In genomic region chr1:27967106-27967883, GRCh38 we compare ENCODE assay signal across 18 cellular contexts. TPM values are rescaled to one million over a fixed set of nuclear protein-coding genes. Genes with fewer than 3 reads are reported as not detected.
DNase-seq lines count a peak whose midpoint lies in the region; ATAC-seq, FAIRE-seq and TF ChIP-seq lines count a peak whose summit lies in the region.
"Had no signal": no experiment of that assay in that cellular context is flagged by ENCODE, and none has a peak within 500 bp of the region (broad histone marks: within the 10 kb centered on the region; RNA-seq: fewer than 3 reads in every experiment).

No MANE protein-coding gene starts in this region.

- peaks cover 73% of the 10 kb centered on the region for H3K36me3 Mint-ChIP-seq in activated T-cell treated with anti-CD3 and anti-CD28 coated beads, Interleukin-2, amount 50 U/mL, for 24 hours (ENCODE audit: low read depth)
- H3K36me3 Mint-ChIP-seq in activated CD4-positive, alpha-beta memory T cell treated with anti-CD3 and anti-CD28 coated beads, Interleukin-2, amount 10 ng/mL, durations not matched to agents 7 days and 5 days (ENCODE audit: low read depth): peaks cover 37% of the 10 kb centered on the region
- peaks cover 39% of the 10 kb centered on the region for H3K36me3 Mint-ChIP-seq in stimulated activated memory B cell treated with anti-CD40 and anti-IgM and Interleukin-4, amounts not matched to agents 10 μg/mL and 1 μg/mL and 100 μg/mL, for 72 hours

- H3K27me3 ChIP-seq in neuronal stem cell (ENCODE audit: control insufficient read depth in 3 of 3, insufficient read depth in 3 of 3, low read depth in 1 of 3, low read length in 3 of 3): no peaks in the 10 kb centered on the region
- H3K27me3 ChIP-seq: esophagus squamous epithelium, tibial nerve had no signal

- no peak for TF ChIP-seq CTCF in kidney (IDR thresholded peaks at IDR 0.05; ENCODE audit: borderline replicate concordance, extremely low read depth, insufficient read depth)

- ATAC-seq in stimulated activated memory B cell treated with anti-CD40 and anti-IgM and Interleukin-4, amounts not matched to agents 10 μg/mL and 1 μg/mL and 100 μg/mL, for 72 hours: no peak
- ATAC-seq: A549 had no signal

- H3K27ac ChIP-seq in kidney (ENCODE audit: low read depth in 2 of 2, low read length in 2 of 2) (no peak overlapping the region), neuronal stem cell (replicated peaks; ENCODE audit: low read length) (no peak overlapping the region)

- POLR2A ChIA-PET in activated CD4-positive, alpha-beta memory T cell treated with anti-CD3 and anti-CD28 coated beads, Interleukin-2, amount 10 ng/mL, durations not matched to agents 7 days and 5 days (lab: Charles Lee): interaction anchor here (1.3 to 1.5 kb wide), 2 partner anchors 7 to 16 kb away, joined by 3 to 4 read pairs; partner anchors contain the start of gene XKR8

- no peak overlapping the region for H4K8ac ChIP-seq in neuronal stem cell (ENCODE audit: low read depth, low read length)

- peaks cover 0 to 2% of the 10 kb centered on the region in 2 donors for H3K4me1 ChIP-seq in kidney (ENCODE audit: control insufficient read depth in 1 of 2, insufficient read depth in 1 of 2, low read depth in 1 of 2, low read length in 2 of 2)
- no peaks in the 10 kb centered on the region for H3K4me1 ChIP-seq in neuronal stem cell (ENCODE audit: control insufficient read depth in 2 of 2, insufficient read depth in 1 of 2, low read depth in 1 of 2, low read length in 2 of 2)

- H2BK15ac ChIP-seq in neuronal stem cell (ENCODE audit: low read length): no peak overlapping the region

- H3K4me3 ChIP-seq in kidney (ENCODE audit: low read length in 2 of 2) (no peak overlapping the region), neuronal stem cell (ENCODE audit: low read length in 2 of 2) (peak overlapping the region in 1 of 2 donors; percentile 9)
- H3K4me3 ChIP-seq: A549, esophagus squamous epithelium, tibial nerve had no signal

- H3K79me1 ChIP-seq in neuronal stem cell (ENCODE audit: low read depth, low read length): no peaks in the 10 kb centered on the region

- peak overlapping the region; percentile 79 for H3K27ac Mint-ChIP-seq in activated T-cell treated with anti-CD3 and anti-CD28 coated beads, Interleukin-2, amount 50 U/mL, for 24 hours
- peak overlapping the region; percentile 27 for H3K27ac Mint-ChIP-seq in activated CD4-positive, alpha-beta memory T cell treated with anti-CD3 and anti-CD28 coated beads, Interleukin-2, amount 10 ng/mL, durations not matched to agents 7 days and 5 days
- H3K27ac Mint-ChIP-seq in stimulated activated memory B cell treated with anti-CD40 and anti-IgM and Interleukin-4, amounts not matched to agents 10 μg/mL and 1 μg/mL and 100 μg/mL, for 72 hours: peak overlapping the region; percentile 4

- no peak overlapping the region for H2BK12ac ChIP-seq in neuronal stem cell (ENCODE audit: low read length)

- no peaks in the 10 kb centered on the region for H3K27me3 Mint-ChIP-seq in activated T-cell treated with anti-CD3 and anti-CD28 coated beads, Interleukin-2, amount 50 U/mL, for 24 hours
- no peaks in the 10 kb centered on the region for H3K27me3 Mint-ChIP-seq in activated CD4-positive, alpha-beta memory T cell treated with anti-CD3 and anti-CD28 coated beads, Interleukin-2, amount 10 ng/mL, durations not matched to agents 7 days and 5 days
- no peaks in the 10 kb centered on the region for H3K27me3 Mint-ChIP-seq in stimulated activated memory B cell treated with anti-CD40 and anti-IgM and Interleukin-4, amounts not matched to agents 10 μg/mL and 1 μg/mL and 100 μg/mL, for 72 hours

- H3K4ac ChIP-seq in neuronal stem cell (ENCODE audit: low read length): no peak overlapping the region

- FAIRE-seq in kidney (lab: Jason Lieb, UNC): no peak
- FAIRE-seq: A549 had no signal

- no peaks in the 10 kb centered on the region for H3K9me3 Mint-ChIP-seq in activated T-cell treated with anti-CD3 and anti-CD28 coated beads, Interleukin-2, amount 50 U/mL, for 24 hours
- H3K9me3 Mint-ChIP-seq in activated CD4-positive, alpha-beta memory T cell treated with anti-CD3 and anti-CD28 coated beads, Interleukin-2, amount 10 ng/mL, durations not matched to agents 7 days and 5 days: no peaks in the 10 kb centered on the region
- H3K9me3 Mint-ChIP-seq in stimulated activated memory B cell treated with anti-CD40 and anti-IgM and Interleukin-4, amounts not matched to agents 10 μg/mL and 1 μg/mL and 100 μg/mL, for 72 hours: no peaks in the 10 kb centered on the region

- peaks cover 21% of the 10 kb centered on the region for H3K4me1 Mint-ChIP-seq in activated T-cell treated with anti-CD3 and anti-CD28 coated beads, Interleukin-2, amount 50 U/mL, for 24 hours (ENCODE audit: low read depth)
- H3K4me1 Mint-ChIP-seq in activated CD4-positive, alpha-beta memory T cell treated with anti-CD3 and anti-CD28 coated beads, Interleukin-2, amount 10 ng/mL, durations not matched to agents 7 days and 5 days: peaks cover 33% of the 10 kb centered on the region
- peaks cover 7% of the 10 kb centered on the region for H3K4me1 Mint-ChIP-seq in stimulated activated memory B cell treated with anti-CD40 and anti-IgM and Interleukin-4, amounts not matched to agents 10 μg/mL and 1 μg/mL and 100 μg/mL, for 72 hours

- no peak overlapping the region for H3K18ac ChIP-seq in neuronal stem cell (ENCODE audit: low read length)

- no peak overlapping the region for H3K4me3 Mint-ChIP-seq in activated T-cell treated with anti-CD3 and anti-CD28 coated beads, Interleukin-2, amount 50 U/mL, for 24 hours
- no peak overlapping the region for H3K4me3 Mint-ChIP-seq in activated CD4-positive, alpha-beta memory T cell treated with anti-CD3 and anti-CD28 coated beads, Interleukin-2, amount 10 ng/mL, durations not matched to agents 7 days and 5 days
- no peak overlapping the region for H3K4me3 Mint-ChIP-seq in stimulated activated memory B cell treated with anti-CD40 and anti-IgM and Interleukin-4, amounts not matched to agents 10 μg/mL and 1 μg/mL and 100 μg/mL, for 72 hours

- no peak overlapping the region for H3K14ac ChIP-seq in neuronal stem cell (ENCODE audit: low read length)

- no peak overlapping the region for H2AK5ac ChIP-seq in neuronal stem cell (ENCODE audit: low read depth, low read length)

- H3K9ac ChIP-seq in kidney (ENCODE audit: low read length in 2 of 2) (no peak overlapping the region), neuronal stem cell (ENCODE audit: low read depth, low read length, poor library complexity) (no peak overlapping the region)

- no CpG with 5 or more reads among the region's 12 CpGs for WGBS in neuronal stem cell (ENCODE audit: extremely low coverage in 2 of 2, insufficient read length in 2 of 2, insufficient replicate concordance in 1 of 2), 2 donors

- no peak overlapping the region for H2AFZ ChIP-seq in neuronal stem cell (ENCODE audit: low read length)

- no peak overlapping the region for H2BK120ac ChIP-seq in neuronal stem cell (ENCODE audit: low read depth, low read length)

- no peak overlapping the region for H3K4me2 ChIP-seq in neuronal stem cell (ENCODE audit: insufficient read depth, low read length, poor library complexity, severe bottlenecking)
- H3K4me2 ChIP-seq: A549 had no signal

- peak; percentile 23 for DNase-seq in activated T-cell treated with anti-CD3 and anti-CD28 coated beads, Interleukin-2, amount 50 U/mL, for 24 hours
- DNase-seq in activated T-cell treated with anti-CD3 and anti-CD28 coated beads, Interleukin-2, amount 50 U/mL, for 48 hours: no peak
- DNase-seq in activated CD4-positive, alpha-beta memory T cell treated with anti-CD3 and anti-CD28 coated beads, Interleukin-2, amount 10 ng/mL, durations not matched to agents 7 days and 5 days: no peak
- DNase-seq in kidney (peak; percentile 56), superior temporal gyrus (ENCODE audit: extremely low spot score) (no peak), neuronal stem cell (ENCODE audit: low spot score) (no peak)
- DNase-seq in stimulated activated CD4-positive, alpha-beta T cell treated with anti-CD3 and anti-CD28 coated beads, Interleukin-1b, Interleukin-23, amount 100 ng/mL, for 48 hours: no peak
- DNase-seq: activated CD4-positive, alpha-beta T cell treated with anti-CD3 and anti-CD28 coated beads, Interleukin-2, amount 50 U/mL, for 1 hour; dermis blood vessel endothelial cell; DND-41; esophagus squamous epithelium; NCI-H2029 treated with DMSO at 0.1 percent for 48 hours; NCI-H524; stimulated activated CD4-positive, alpha-beta T cell treated with anti-CD3 and anti-CD28 coated beads, Interleukin-4, amount 100 ng/mL, for 1 hour had no signal

- no peak overlapping the region for H4K91ac ChIP-seq in neuronal stem cell (ENCODE audit: low read depth, low read length, poor library complexity)

- H3K23ac ChIP-seq in neuronal stem cell (ENCODE audit: low read depth, low read length, poor library complexity): no peak overlapping the region

- no peak overlapping the region for H2BK5ac ChIP-seq in neuronal stem cell (ENCODE audit: low read length)

- peaks cover 10 to 20% of the 10 kb centered on the region in 2 donors for H3K36me3 ChIP-seq in kidney (ENCODE audit: control insufficient read depth in 1 of 2, insufficient read depth in 2 of 2, low read length in 2 of 2)
- peaks cover 17 to 19% of the 10 kb centered on the region in 2 donors for H3K36me3 ChIP-seq in neuronal stem cell (replicated peaks in 1 of 2; ENCODE audit: control insufficient read depth in 2 of 2, insufficient read depth in 2 of 2, low read length in 2 of 2)

- CTCF ChIA-PET in activated CD4-positive, alpha-beta memory T cell treated with anti-CD3 and anti-CD28 coated beads, Interleukin-2, amount 10 ng/mL, durations not matched to agents 7 days and 5 days (lab: Charles Lee): no interaction called here

- intact Hi-C loops in kidney (cut with DNase I): no loop called here

- H3K9me3 ChIP-seq in kidney (ENCODE audit: control insufficient read depth in 1 of 2, low read length in 2 of 2) (no peaks in the 10 kb centered on the region), neuronal stem cell (replicated peaks in 1 of 2; ENCODE audit: control insufficient read depth in 2 of 2, insufficient read depth in 1 of 2, low read depth in 1 of 2, low read length in 2 of 2) (no peaks in the 10 kb centered on the region)
- H3K9me3 ChIP-seq: A549, esophagus squamous epithelium, tibial nerve had no signal

RNA-seq across cellular contexts. Expression of gene XKR8, which starts 7.5 kb away (rescaled TPM):
- 1 to 10 TPM; 7.9 to 10.0 TPM for total RNA-seq in activated CD4-positive, alpha-beta memory T cell treated with anti-CD3 and anti-CD28 coated beads, Interleukin-2, amount 10 ng/mL, durations not matched to agents 7 days and 5 days
- total RNA-seq in kidney: 8.2 TPM
- polyA plus RNA-seq in kidney (ENCODE audit: insufficient read depth, low read depth, low replicate concordance): 9.1 TPM
- 8.7 TPM for polyA plus RNA-seq in neuronal stem cell (2013, experiment 1 of 2)
- polyA plus RNA-seq in neuronal stem cell (2013, experiment 2 of 2): 8.8 TPM

RNA-seq across cellular contexts. Expression of gene SMPDL3B, which starts 32.5 kb away (rescaled TPM):
- total RNA-seq in activated CD4-positive, alpha-beta memory T cell treated with anti-CD3 and anti-CD28 coated beads, Interleukin-2, amount 10 ng/mL, durations not matched to agents 7 days and 5 days: under 1 TPM; 0.76 to 0.93 TPM
- 9.7 TPM for total RNA-seq in kidney
- polyA plus RNA-seq in kidney (ENCODE audit: insufficient read depth, low read depth, low replicate concordance): 5.9 TPM
- polyA plus RNA-seq in neuronal stem cell (2013, experiment 1 of 2): 1.3 TPM
- 1.6 TPM for polyA plus RNA-seq in neuronal stem cell (2013, experiment 2 of 2)
- total RNA-seq: osteocyte, tibial nerve had no signal

RNA-seq across cellular contexts. Expression of gene RPA2, which starts 52.9 kb away (rescaled TPM):
- 10 to 100 TPM; 76.7 to 78.8 TPM for total RNA-seq in activated CD4-positive, alpha-beta memory T cell treated with anti-CD3 and anti-CD28 coated beads, Interleukin-2, amount 10 ng/mL, durations not matched to agents 7 days and 5 days
- total RNA-seq in kidney: 36.0 TPM
- 32.6 TPM for polyA plus RNA-seq in kidney (ENCODE audit: insufficient read depth, low read depth, low replicate concordance)
- polyA plus RNA-seq in neuronal stem cell (2013, experiment 1 of 2): 53.8 TPM
- 52.0 TPM for polyA plus RNA-seq in neuronal stem cell (2013, experiment 2 of 2)

Comparison
In these comparisons a context has a peak if more than half of its experiments do, and no peak if none do; other contexts are left out.
1. DNase-seq: peak in activated T-cell treated with anti-CD3 and anti-CD28 coated beads, Interleukin-2, amount 50 U/mL, for 24 hours (single experiment) and kidney (single experiment); none in activated T-cell treated with anti-CD3 and anti-CD28 coated beads, Interleukin-2, amount 50 U/mL, for 48 hours (0 of 2), activated CD4-positive, alpha-beta memory T cell treated with anti-CD3 and anti-CD28 coated beads, Interleukin-2, amount 10 ng/mL, durations not matched to agents 7 days and 5 days (single experiment), superior temporal gyrus (single experiment), stimulated activated CD4-positive, alpha-beta T cell treated with anti-CD3 and anti-CD28 coated beads, Interleukin-1b, Interleukin-23, amount 100 ng/mL, for 48 hours (single experiment) and neuronal stem cell (single experiment).
2. H3K27ac Mint-ChIP-seq: peak in every context shown above with its lines; median percentile 79 in activated T-cell treated with anti-CD3 and anti-CD28 coated beads, Interleukin-2, amount 50 U/mL, for 24 hours; 27 in activated CD4-positive, alpha-beta memory T cell treated with anti-CD3 and anti-CD28 coated beads, Interleukin-2, amount 10 ng/mL, durations not matched to agents 7 days and 5 days; 4 in stimulated activated memory B cell treated with anti-CD40 and anti-IgM and Interleukin-4, amounts not matched to agents 10 μg/mL and 1 μg/mL and 100 μg/mL, for 72 hours.